Comparison of ENCODE assay signal across 13 cellular contexts in the genomic region with DNA sequence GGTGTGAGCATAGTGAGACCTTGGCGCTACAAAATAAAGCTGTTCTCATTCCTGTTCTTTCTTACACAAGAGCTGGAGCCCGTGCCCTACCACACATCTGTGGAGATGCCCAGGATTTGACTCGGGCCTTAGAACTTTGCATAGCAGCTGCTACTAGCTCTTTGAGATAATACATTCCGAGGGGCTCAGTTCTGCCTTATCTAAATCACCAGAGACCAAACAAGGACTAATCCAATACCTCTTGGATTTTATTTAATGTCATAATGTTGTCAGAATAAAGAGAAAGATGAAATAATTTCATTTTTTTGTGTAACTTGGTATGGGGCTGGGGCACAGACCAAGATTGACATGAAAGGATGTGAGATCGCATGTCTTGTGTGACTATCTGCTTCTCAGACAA. TPM values are rescaled to one million over a fixed set of nuclear protein-coding genes. Genes with fewer than 3 reads are reported as not detected.
A peak's percentile ranks its signal among the peaks of the same experiment; 100 is the strongest.
DNase-seq lines count a peak whose midpoint lies in the region; ATAC-seq and TF ChIP-seq lines count a peak whose summit lies in the region.
"Had no signal": no experiment of that assay in that cellular context is flagged by ENCODE, and none has a peak within 500 bp of the region (broad histone marks: within the 10 kb centered on the region; RNA-seq: fewer than 3 reads in every experiment).

No MANE protein-coding gene starts in this region.

- POLR2A ChIA-PET in activated CD4-positive, alpha-beta T cell treated with anti-CD3 and anti-CD28 coated beads, Interleukin-2, amount 10 ng/mL, durations not matched to agents 7 days and 5 days (lab: Charles Lee): interaction anchor here (0.6 kb wide), 1 partner anchor 15 kb away, joined by 3 read pairs; a partner anchor contains a TSS

- H3K9ac ChIP-seq in OCI-LY1 (ENCODE audit: low read length) (no peak overlapping the region), smooth muscle cell (ENCODE audit: low read depth) (no peak overlapping the region)

- H3K36me3 ChIP-seq in OCI-LY1 (ENCODE audit: insufficient read depth, low read length) (peaks cover 76% of the 10 kb centered on the region), smooth muscle cell (ENCODE audit: low read depth) (peaks cover 14% of the 10 kb centered on the region)

- H3K9me2 ChIP-seq in OCI-LY1 (ENCODE audit: low read depth, low read length): no peaks in the 10 kb centered on the region

- CTCF ChIA-PET in activated CD4-positive, alpha-beta T cell treated with anti-CD3 and anti-CD28 coated beads, Interleukin-2, amount 10 ng/mL, durations not matched to agents 7 days and 5 days (lab: Charles Lee): interaction anchor here (1.3 to 1.4 kb wide), 2 partner anchors 9 to 14 kb away, joined by 3 read pairs; no protein-coding TSS in a partner anchor

- H3K27me3 ChIP-seq in OCI-LY1 (ENCODE audit: insufficient read depth, low read length): no peaks in the 10 kb centered on the region
- H3K27me3 ChIP-seq in smooth muscle cell (ENCODE audit: low read depth): no peaks in the 10 kb centered on the region
- H3K27me3 ChIP-seq: sigmoid colon, tibial nerve had no signal

- H3K9me3 Mint-ChIP-seq in activated CD4-positive, alpha-beta T cell treated with anti-CD3 and anti-CD28 coated beads, Interleukin-2, amount 10 ng/mL, durations not matched to agents 7 days and 5 days: no peaks in the 10 kb centered on the region
- no peaks in the 10 kb centered on the region for H3K9me3 Mint-ChIP-seq in mesothelial cell of epicardium
- H3K9me3 Mint-ChIP-seq: nephron progenitor cell had no signal

- H3K4me3 Mint-ChIP-seq in activated CD4-positive, alpha-beta T cell treated with anti-CD3 and anti-CD28 coated beads, Interleukin-2, amount 10 ng/mL, durations not matched to agents 7 days and 5 days: peak overlapping the region; percentile 36
- H3K4me3 Mint-ChIP-seq in mesothelial cell of epicardium: no peak overlapping the region
- H3K4me3 Mint-ChIP-seq: nephron progenitor cell had no signal

- no peak overlapping the region for H2AFZ ChIP-seq in OCI-LY1 (ENCODE audit: low read length)
- H2AFZ ChIP-seq in smooth muscle cell (ENCODE audit: low read depth): no peak overlapping the region

- no peaks in the 10 kb centered on the region for H4K20me1 ChIP-seq in OCI-LY1 (ENCODE audit: insufficient read depth, low read length)
- peaks cover 3% of the 10 kb centered on the region for H4K20me1 ChIP-seq in smooth muscle cell (ENCODE audit: low read depth)

- H3K36me3 Mint-ChIP-seq in activated CD4-positive, alpha-beta T cell treated with anti-CD3 and anti-CD28 coated beads, Interleukin-2, amount 10 ng/mL, durations not matched to agents 7 days and 5 days (ENCODE audit: low read depth): peaks cover 80% of the 10 kb centered on the region
- peaks cover 15% of the 10 kb centered on the region for H3K36me3 Mint-ChIP-seq in mesothelial cell of epicardium

- no peak for DNase-seq in activated CD4-positive, alpha-beta T cell treated with anti-CD3 and anti-CD28 coated beads, Interleukin-2, amount 10 ng/mL, durations not matched to agents 7 days and 5 days
- no peak for DNase-seq in activated CD4-positive, alpha-beta T cell treated with anti-CD3 and anti-CD28 coated beads for 48 hours
- DNase-seq in smooth muscle cell (lab: John Stamatoyannopoulos, UW; ENCODE audit: unreplicated experiment): no peak
- DNase-seq in mesothelial cell of epicardium (ENCODE audit: low spot score in 2 of 2, unreplicated experiment in 2 of 2): no peak
- DNase-seq: NCI-H2081, nephron progenitor cell, sigmoid colon had no signal

- H3K4me1 ChIP-seq in OCI-LY1 (ENCODE audit: insufficient read depth, low read length, severe bottlenecking) (peaks cover 4% of the 10 kb centered on the region), smooth muscle cell (ENCODE audit: low read depth) (peaks cover 6% of the 10 kb centered on the region)
- H3K4me1 ChIP-seq: HAP-1 had no signal

- H3K4me3 ChIP-seq in OCI-LY1 (ENCODE audit: low read depth, low read length, poor library complexity, severe bottlenecking) (no peak overlapping the region), smooth muscle cell (no peak overlapping the region)
- H3K4me3 ChIP-seq: HAP-1, sigmoid colon, tibial nerve had no signal

- no peaks in the 10 kb centered on the region for H3K27me3 Mint-ChIP-seq in activated CD4-positive, alpha-beta T cell treated with anti-CD3 and anti-CD28 coated beads, Interleukin-2, amount 10 ng/mL, durations not matched to agents 7 days and 5 days
- H3K27me3 Mint-ChIP-seq in mesothelial cell of epicardium (ENCODE audit: low read depth): no peaks in the 10 kb centered on the region

- H3K4me2 ChIP-seq in OCI-LY1 (ENCODE audit: low read length) (no peak overlapping the region), smooth muscle cell (peak overlapping the region; percentile 64)

- no peaks in the 10 kb centered on the region for H3K9me3 ChIP-seq in OCI-LY1 (ENCODE audit: low read length)
- no peaks in the 10 kb centered on the region for H3K9me3 ChIP-seq in smooth muscle cell (replicated peaks; ENCODE audit: low read depth)
- H3K9me3 ChIP-seq: HAP-1, sigmoid colon, tibial nerve had no signal

- H3K27ac ChIP-seq in OCI-LY1 (ENCODE audit: low read depth, low read length, poor library complexity, severe bottlenecking) (peak overlapping the region; percentile 22), cingulate gyrus (ENCODE audit: low read depth, low read length) (peak overlapping the region; percentile 50), smooth muscle cell (ENCODE audit: low read depth) (peak overlapping the region; percentile 68)

- H3K79me2 ChIP-seq in OCI-LY1 (ENCODE audit: insufficient read depth, low read length): peaks cover 1% of the 10 kb centered on the region; the same call in 1 of the 2 replicates
- no peaks in the 10 kb centered on the region for H3K79me2 ChIP-seq in smooth muscle cell (ENCODE audit: low read depth)

- peaks cover 66% of the 10 kb centered on the region for H3K4me1 Mint-ChIP-seq in activated CD4-positive, alpha-beta T cell treated with anti-CD3 and anti-CD28 coated beads, Interleukin-2, amount 10 ng/mL, durations not matched to agents 7 days and 5 days
- no peaks in the 10 kb centered on the region for H3K4me1 Mint-ChIP-seq in mesothelial cell of epicardium

- peak overlapping the region; percentile 85 for H3K27ac Mint-ChIP-seq in activated CD4-positive, alpha-beta T cell treated with anti-CD3 and anti-CD28 coated beads, Interleukin-2, amount 10 ng/mL, durations not matched to agents 7 days and 5 days
- no peak overlapping the region for H3K27ac Mint-ChIP-seq in mesothelial cell of epicardium

- no peak for ATAC-seq in HG03432 (IDR thresholded peaks at IDR 0.05; ENCODE audit: unreplicated experiment)
- no peak for ATAC-seq in HG03565 (IDR thresholded peaks at IDR 0.05; ENCODE audit: unreplicated experiment)

- no peak for TF ChIP-seq CTCF in OCI-LY1 (IDR thresholded peaks at IDR 0.05; ENCODE audit: low read length)
- TF ChIP-seq CTCF in smooth muscle cell (IDR thresholded peaks at IDR 0.05; ENCODE audit: borderline replicate concordance, insufficient read depth, poor library complexity, severe bottlenecking): no peak
- TF ChIP-seq CTCF in mesothelial cell of epicardium (IDR thresholded peaks at IDR 0.05; ENCODE audit: unreplicated experiment): no peak

- 75% methylated on average over 5 of the region's 5 CpGs for WGBS in smooth muscle cell (ENCODE audit: low lambda C conversion rate)

- H3F3A ChIP-seq in OCI-LY1 (ENCODE audit: insufficient read depth, low read length): no peaks in the 10 kb centered on the region
- H3F3A ChIP-seq in smooth muscle cell (ENCODE audit: low read depth): peaks cover 10% of the 10 kb centered on the region

RNA-seq across cellular contexts. Expression of a gene that starts 7.6 kb away (rescaled TPM):
- 100 to 1,000 TPM; 178 to 183 TPM for total RNA-seq in activated CD4-positive, alpha-beta T cell treated with anti-CD3 and anti-CD28 coated beads, Interleukin-2, amount 10 ng/mL, durations not matched to agents 7 days and 5 days
- total RNA-seq in smooth muscle cell (49.7 and 52.2 TPM in 2 replicates), mesothelial cell of epicardium (10.3 to 11.3 TPM (median 10.4 TPM) in 3 replicates)
- polyA plus RNA-seq in smooth muscle cell: 24.2 and 33.4 TPM in 2 replicates

RNA-seq across cellular contexts. Expression of a gene that starts 15.6 kb away (rescaled TPM):
- total RNA-seq in activated CD4-positive, alpha-beta T cell treated with anti-CD3 and anti-CD28 coated beads, Interleukin-2, amount 10 ng/mL, durations not matched to agents 7 days and 5 days: 10 to 100 TPM; 33.9 to 40.8 TPM
- total RNA-seq in smooth muscle cell (24.8 and 29.3 TPM in 2 replicates), mesothelial cell of epicardium (32.3 to 37.5 TPM (median 33.7 TPM) in 3 replicates)
- polyA plus RNA-seq in smooth muscle cell: 53.8 and 54.9 TPM in 2 replicates

RNA-seq across cellular contexts. Expression of a gene that starts 21.8 kb away (rescaled TPM):
- 100 to 1,000 TPM; 131 to 144 TPM for total RNA-seq in activated CD4-positive, alpha-beta T cell treated with anti-CD3 and anti-CD28 coated beads, Interleukin-2, amount 10 ng/mL, durations not matched to agents 7 days and 5 days
- 51.2 and 81.6 TPM in 2 replicates for total RNA-seq in smooth muscle cell
- 116 and 118 TPM in 2 replicates for polyA plus RNA-seq in smooth muscle cell
- 283 to 304 TPM (median 299 TPM) in 3 replicates for total RNA-seq in mesothelial cell of epicardium

RNA-seq across cellular contexts. Expression of a gene that starts 22.2 kb away (rescaled TPM):
- 10 to 100 TPM; 58.5 to 59.8 TPM for total RNA-seq in activated CD4-positive, alpha-beta T cell treated with anti-CD3 and anti-CD28 coated beads, Interleukin-2, amount 10 ng/mL, durations not matched to agents 7 days and 5 days
- total RNA-seq in smooth muscle cell: 33.3 and 41.3 TPM in 2 replicates
- polyA plus RNA-seq in smooth muscle cell: 18.4 and 21.7 TPM in 2 replicates
- 67.0 to 72.9 TPM (median 69.7 TPM) in 3 replicates for total RNA-seq in mesothelial cell of epicardium

RNA-seq across cellular contexts. Expression of a gene that starts 28.5 kb away (rescaled TPM):
- total RNA-seq in activated CD4-positive, alpha-beta T cell treated with anti-CD3 and anti-CD28 coated beads, Interleukin-2, amount 10 ng/mL, durations not matched to agents 7 days and 5 days: under 1 TPM; 0.23 to 0.40 TPM
- total RNA-seq in smooth muscle cell (not detected in 2 replicates), mesothelial cell of epicardium (0.70 to 1.1 TPM (median 1.1 TPM) in 3 replicates)
- polyA plus RNA-seq in smooth muscle cell: 0.26 and 0.40 TPM in 2 replicates
- total RNA-seq: sigmoid colon had no signal
